ENCODE assay signal across 12 cellular contexts in the genomic region with DNA sequence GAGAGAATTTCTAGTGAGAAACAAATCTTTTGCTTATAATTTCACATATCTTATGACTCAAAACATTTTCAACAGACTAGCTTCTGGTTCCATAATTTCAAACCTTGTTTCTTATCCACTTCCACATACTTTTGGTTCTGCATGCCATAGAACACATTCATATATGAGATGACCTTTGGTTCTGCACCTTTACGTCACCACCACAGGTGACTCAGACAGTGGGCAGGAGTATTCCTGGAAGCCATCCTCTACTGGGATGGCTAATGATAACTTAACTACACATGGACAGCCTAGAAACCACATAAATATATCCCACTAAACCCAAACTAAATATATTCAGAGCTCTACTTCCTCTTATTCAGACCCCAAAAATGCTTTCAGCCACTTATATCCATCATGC.
DNase-seq lines count a peak whose midpoint lies in the region; ATAC-seq, FAIRE-seq and TF ChIP-seq lines count a peak whose summit lies in the region.
"Had no signal": no experiment of that assay in that cellular context is flagged by ENCODE, and none has a peak within 500 bp of the region (broad histone marks: within the 10 kb centered on the region; RNA-seq: fewer than 3 reads in every experiment).

No MANE protein-coding gene starts in this region.

- DNase-seq in GM12891 (ENCODE audit: insufficient read length, low spot score) = no peak
- peak; percentile 48 for DNase-seq in RWPE1 (ENCODE audit: low spot score)
- peak; percentile 57 for DNase-seq in fibroblast of pulmonary artery (ENCODE audit: low read depth)
- peak; percentile 79 for DNase-seq in stromal cell of bone marrow (ENCODE audit: low read depth)
- no peak for DNase-seq in SK-N-DZ (ENCODE audit: low spot score)
- no peak for DNase-seq in DMS153 (lab: John Stamatoyannopoulos, UW)
- DNase-seq: DMS79 treated with DMSO at 0.1 percent for 48 hours; dorsolateral prefrontal cortex; heart right ventricle; stimulated activated naive CD8-positive, alpha-beta T cell treated with anti-CD3 and anti-CD28 coated beads, Interleukin-15, amount 100 ng/mL, for 72 hours had no signal

- no peak for TF ChIP-seq CTCF in RWPE1 (conservative IDR thresholded peaks at IDR 0.05; ENCODE audit: low read depth)
- TF ChIP-seq CTCF in fibroblast of pulmonary artery (IDR thresholded peaks at IDR 0.05; ENCODE audit: low read length, missing control alignments) = no peak

- peak; percentile 43 for FAIRE-seq in GM12891 (lab: Jason Lieb, UNC)

- H3K27ac ChIP-seq in RWPE1 = no peak overlapping the region
- H3K27ac ChIP-seq: dorsolateral prefrontal cortex, heart right ventricle, parathyroid adenoma had no signal

- POLR2A ChIA-PET in RWPE1 (lab: Yijun Ruan, JAX; ENCODE audit: low non-redundant PET) = no interaction called here

- no peak for ATAC-seq in GM18868 (IDR thresholded peaks at IDR 0.05; ENCODE audit: unreplicated experiment)
- ATAC-seq: heart right ventricle; stimulated activated naive CD8-positive, alpha-beta T cell treated with anti-CD3 and anti-CD28 coated beads, Interleukin-15, amount 100 ng/mL, for 72 hours had no signal

- CTCF ChIA-PET in RWPE1 (lab: Yijun Ruan, JAX) = interaction anchor here (0.8 kb wide), 1 partner anchor 59 kb away, joined by 3 read pairs; no protein-coding TSS in a partner anchor

- no peak for TF ChIP-seq POLR2A in GM12891 (IDR thresholded peaks at IDR 0.05; ENCODE audit: low read depth, low read length)

- no peak overlapping the region for H3K4me3 ChIP-seq in fibroblast of pulmonary artery (replicated peaks; ENCODE audit: low read depth, low read length)
- H3K4me3 ChIP-seq: dorsolateral prefrontal cortex, heart right ventricle had no signal

TF ChIP-seq in GM12891, 5 proteins besides CTCF, POLR2A, EP300 and RAD21:
- no peak for TF ChIP-seq POLR2AphosphoS5 (IDR thresholded peaks at IDR 0.05; ENCODE audit: low read depth, low read length)
- no peak for TF ChIP-seq PAX5 (IDR thresholded peaks at IDR 0.05; ENCODE audit: insufficient read depth, low read length, severe bottlenecking)
- TF ChIP-seq TAF1 (IDR thresholded peaks at IDR 0.05; ENCODE audit: low read depth, low read length) = no peak
- no peak for TF ChIP-seq POU2F2 (IDR thresholded peaks at IDR 0.05; ENCODE audit: low read depth, low read length)
- TF ChIP-seq SPI1 (IDR thresholded peaks at IDR 0.05; ENCODE audit: low read depth, low read length) = no peak

Comparison
In these comparisons a context has a peak if more than half of its experiments do, and no peak if none do; other contexts are left out.
1. DNase-seq: peak in RWPE1 (single experiment), fibroblast of pulmonary artery (single experiment) and stromal cell of bone marrow (single experiment); none in GM12891 (single experiment), SK-N-DZ (single experiment) and DMS153 (single experiment).